In genomic region chr21:29639366-29640232, GRCh38 we compare ENCODE assay signal across 1 cellular context.
TF ChIP-seq lines count a peak whose summit lies in the region.

No MANE protein-coding gene starts in this region.

TF ChIP-seq in GM23338, 12 proteins besides CTCF, POLR2A, EP300 and RAD21 (continued from another document):
- TF ChIP-seq ZNF462 (CRISPR knock-in tag; IDR thresholded peaks at IDR 0.05) (no peak), CREB1 (CRISPR knock-in tag; IDR thresholded peaks at IDR 0.05; ENCODE audit: low read depth) (no peak), ZNF331 (CRISPR knock-in tag; IDR thresholded peaks at IDR 0.05; ENCODE audit: low read depth) (no peak), EZH2phosphoT487 (IDR thresholded peaks at IDR 0.05; ENCODE audit: unreplicated experiment) (no peak), NANOG (IDR thresholded peaks at IDR 0.05; ENCODE audit: borderline replicate concordance) (no peak)
